ENCODE assay signal across 27 cellular contexts in genomic region chr5:156621719-156622118, GRCh38.
"Had no signal": no experiment of that assay in that cellular context is flagged by ENCODE, and none has a peak within 500 bp of the region (broad histone marks: within the 10 kb centered on the region; RNA-seq: fewer than 3 reads in every experiment).

No MANE protein-coding gene starts in this region.

- H3K4me3 ChIP-seq: ascending aorta, breast epithelium, cardiac muscle cell, colonic mucosa, esophagus squamous epithelium, gastroesophageal sphincter had no signal

- H3K36me3 ChIP-seq: breast epithelium, cardiac muscle cell, colonic mucosa, esophagus squamous epithelium, gastroesophageal sphincter had no signal

- ATAC-seq: activated naive CD4-positive, alpha-beta T cell treated with anti-CD3 and anti-CD28 coated beads, Interleukin-2, amount 50 U/mL, for 72 hours; activated T-cell treated with anti-CD3 and anti-CD28 coated beads, Interleukin-2, amount 50 U/mL, for 72 hours; gastroesophageal sphincter; T-helper 17 cell had no signal

- DNase-seq: activated CD4-positive, alpha-beta memory T cell treated with anti-CD3 and anti-CD28 coated beads, Interleukin-2, amount 10 ng/mL, durations not matched to agents 7 days and 5 days; activated CD4-positive, alpha-beta T cell treated with anti-CD3 and anti-CD28 coated beads for 1 hour; activated CD4-positive, alpha-beta T cell treated with anti-CD3 and anti-CD28 coated beads for 4 hours; activated CD4-positive, alpha-beta T cell treated with anti-CD3 and anti-CD28 coated beads, Interleukin-2, amount 10 ng/mL, durations not matched to agents 7 days and 5 days; activated CD4-positive, alpha-beta T cell treated with anti-CD3 and anti-CD28 coated beads, Interleukin-2, amount 50 U/mL, for 4 hours; activated CD8-positive, alpha-beta memory T cell treated with anti-CD3 and anti-CD28 coated beads, Interleukin-2, amount 50 U/mL, for 48 hours; activated gamma-delta T cell; activated naive CD4-positive, alpha-beta T cell; activated naive CD4-positive, alpha-beta T cell treated with anti-CD3 and anti-CD28 coated beads, Interleukin-2, amount 10 ng/mL, durations not matched to agents 7 days and 5 days; activated naive CD8-positive, alpha-beta T cell treated with anti-CD3 and anti-CD28 coated beads, Interleukin-2, amount 10 ng/mL, durations not matched to agents 7 days and 5 days; activated T-cell treated with anti-CD3 and anti-CD28 coated beads for 4 hours; activated T-cell treated with anti-CD3 and anti-CD28 coated beads, Interleukin-2, amount 50 U/mL, for 24 hours; activated T-cell treated with anti-CD3 and anti-CD28 coated beads, Interleukin-2, amount 50 U/mL, for 72 hours; central memory CD4-positive, alpha-beta T cell; cerebellar nuclear complex; colonic mucosa; effector CD8-positive, alpha-beta T cell; esophagus squamous epithelium; foreskin melanocyte; head of caudate nucleus; T-helper 17 cell had no signal

- H3K9me3 ChIP-seq: ascending aorta, breast epithelium, colonic mucosa, esophagus squamous epithelium, gastroesophageal sphincter had no signal

- H3K27me3 ChIP-seq: ascending aorta, breast epithelium, cardiac muscle cell, colonic mucosa, esophagus squamous epithelium, gastroesophageal sphincter had no signal

- H3K27ac ChIP-seq: ascending aorta, breast epithelium, cardiac muscle cell, colonic mucosa, epithelial cell of prostate, esophagus squamous epithelium, gastroesophageal sphincter had no signal

- H3K4me1 ChIP-seq: ascending aorta, breast epithelium, colonic mucosa, esophagus squamous epithelium had no signal
